Comparison of ENCODE assay signal across 1 cellular context in genomic region chr11:66438504-66439466, GRCh38.
TF ChIP-seq lines count a peak whose summit lies in the region.

MRPL11 (minus strand) TSS chr11:66438848; CDS start chr11:66438754, 94 bp downstream.

TF ChIP-seq in K562, 482 proteins besides CTCF, POLR2A, EP300 and RAD21 (continued from another document and continues in another):
- peak; percentile 82 for TF ChIP-seq E2F8 (IDR thresholded peaks at IDR 0.05; ENCODE audit: low read depth, partially characterized antibody)
- peak; percentile 33; the same call in 1 of the 2 replicates for TF ChIP-seq KAT8 (IDR thresholded peaks at IDR 0.05; ENCODE audit: low read depth)
- TF ChIP-seq MBD2 (IDR thresholded peaks at IDR 0.05; ENCODE audit: borderline replicate concordance, low read depth): peak; percentile 65; the same call in 1 of the 2 replicates
- TF ChIP-seq FOXM1 (IDR thresholded peaks at IDR 0.05; ENCODE audit: low read depth): peak; percentile 58; the same call in 1 of the 2 replicates
- TF ChIP-seq FOXM1 (CRISPR knock-in tag; IDR thresholded peaks at IDR 0.05; ENCODE audit: low read depth): no peak
- peak; percentile 10; the same call in 1 of the 2 replicates for TF ChIP-seq NCOR1 (IDR thresholded peaks at IDR 0.05)
- TF ChIP-seq HDAC3 (IDR thresholded peaks at IDR 0.05; ENCODE audit: borderline replicate concordance, partially characterized antibody): no peak
- TF ChIP-seq ZNF518B (CRISPR knock-in tag; IDR thresholded peaks at IDR 0.05): no peak
- TF ChIP-seq SIN3B (IDR thresholded peaks at IDR 0.05; ENCODE audit: low read depth): peak; percentile 98
- no peak for TF ChIP-seq CBFA2T3 (IDR thresholded peaks at IDR 0.05)
- peak; percentile 34; the same call in 1 of the 2 replicates for TF ChIP-seq ELF1 (tag; IDR thresholded peaks at IDR 0.05)
- no peak for TF ChIP-seq PYGO2 (tag; IDR thresholded peaks at IDR 0.05)
- peak; percentile 73; the same call in 1 of the 2 replicates for TF ChIP-seq FOXP1 (CRISPR knock-in tag; IDR thresholded peaks at IDR 0.05)
- TF ChIP-seq ETS1 (conservative IDR thresholded peaks at IDR 0.05; ENCODE audit: control insufficient read depth, low read depth, low read length): no peak; the same call in 1 of the 2 replicates
- peak; percentile 90 for TF ChIP-seq PHF8 (IDR thresholded peaks at IDR 0.05; ENCODE audit: borderline replicate concordance, low read length)
- no peak for TF ChIP-seq SMAD2 (IDR thresholded peaks at IDR 0.05; ENCODE audit: low read depth, low read length)
- peak; percentile 20; the same call in 1 of the 2 replicates for TF ChIP-seq SREBF1 (IDR thresholded peaks at IDR 0.05; ENCODE audit: borderline replicate concordance, low read depth, low read length)
- no peak for TF ChIP-seq FOXO4 (CRISPR knock-in tag; IDR thresholded peaks at IDR 0.05)
- no peak for TF ChIP-seq NR4A1 (CRISPR knock-in tag; IDR thresholded peaks at IDR 0.05)
- peak; percentile 75 for TF ChIP-seq NR4A1 (tag; IDR thresholded peaks at IDR 0.05)
- 0 out of 2 replicates have a peak, but pooled peaks have one; percentile 35 for TF ChIP-seq GMEB1 (CRISPR knock-in tag; IDR thresholded peaks at IDR 0.05)
- TF ChIP-seq ZHX1 (conservative IDR thresholded peaks at IDR 0.05; ENCODE audit: low read length): 0 out of 2 replicates have a peak, but pooled peaks have one; percentile 5
- no peak; the same call in 1 of the 2 replicates for TF ChIP-seq CREB3 (tag; conservative IDR thresholded peaks at IDR 0.05; ENCODE audit: low read depth)
- TF ChIP-seq ZKSCAN3 (CRISPR knock-in tag; IDR thresholded peaks at IDR 0.05): no peak
- TF ChIP-seq COPS2 (conservative IDR thresholded peaks at IDR 0.05): no peak
- TF ChIP-seq EGR1 (conservative IDR thresholded peaks at IDR 0.05): no peak
- TF ChIP-seq GATA2 (CRISPR knock-in tag; IDR thresholded peaks at IDR 0.05): no peak
- TF ChIP-seq PRDM10 (IDR thresholded peaks at IDR 0.05; ENCODE audit: partially characterized antibody): peak; percentile 39
- no peak for TF ChIP-seq MED1 (CRISPR knock-in tag; IDR thresholded peaks at IDR 0.05; ENCODE audit: borderline replicate concordance)
- no peak for TF ChIP-seq ZNF217 (CRISPR knock-in tag; IDR thresholded peaks at IDR 0.05)
- TF ChIP-seq ARNT (IDR thresholded peaks at IDR 0.05): no peak; a peak in 1 of 4 replicates
- no peak for TF ChIP-seq ATF6 (CRISPR knock-in tag; IDR thresholded peaks at IDR 0.05)
- TF ChIP-seq NKRF (IDR thresholded peaks at IDR 0.05; ENCODE audit: borderline replicate concordance): peak; percentile 82; the same call in 1 of the 2 replicates
- 0 out of 2 replicates have a peak, but pooled peaks have one; percentile 27 for TF ChIP-seq ETV5 (CRISPR knock-in tag; IDR thresholded peaks at IDR 0.05; ENCODE audit: low read depth)
- peak; percentile 91 for TF ChIP-seq SMARCA5 (IDR thresholded peaks at IDR 0.05)
